Comparison of ENCODE assay signal across 8 cellular contexts in the genomic region with DNA sequence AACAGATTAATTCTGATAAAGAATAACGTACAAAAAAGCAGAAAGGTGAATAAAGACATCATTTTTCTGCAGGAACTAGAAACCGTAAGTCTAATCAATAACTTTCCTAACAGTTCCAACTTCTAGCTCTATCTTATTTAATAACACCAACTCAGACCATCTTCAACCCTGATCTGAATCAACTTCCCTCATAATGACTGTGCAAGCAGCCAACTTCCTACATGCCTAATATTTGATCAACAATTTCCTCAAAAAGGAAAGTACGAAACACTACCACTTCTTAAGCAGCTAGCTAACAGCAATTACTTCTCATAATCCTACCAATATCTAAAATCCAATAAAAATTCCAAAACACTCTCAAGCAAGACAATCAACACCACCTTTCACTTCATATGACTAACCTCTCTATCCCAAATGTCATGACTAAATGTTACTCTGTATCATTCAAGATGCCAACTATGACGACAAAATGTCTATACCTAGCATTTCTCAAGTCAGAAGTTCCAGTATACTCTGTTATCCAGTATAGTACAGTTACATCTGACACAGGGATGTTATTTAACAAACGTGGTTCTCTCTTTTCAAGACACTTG. TPM values are rescaled to one million over a fixed set of nuclear protein-coding genes. Genes with fewer than 3 reads are reported as not detected.
DNase-seq lines count a peak whose midpoint lies in the region; ATAC-seq and TF ChIP-seq lines count a peak whose summit lies in the region.

No MANE protein-coding gene starts in this region.

- WGBS in H9 (ENCODE audit: extremely low coverage, insufficient read length, low lambda C conversion rate): no CpG with 5 or more reads among the region's 5 CpGs
- WGBS in suprapubic skin: 23% methylated on average over 5 of the region's 5 CpGs

- peak overlapping the region; percentile 85; the same call in 1 of the 2 replicates for H3K27ac ChIP-seq in ACC112 (ENCODE audit: low read depth, low read length)
- H3K27ac ChIP-seq in H9 (ENCODE audit: insufficient read length, low read depth, low read length): no peak overlapping the region
- no peak overlapping the region for H3K27ac ChIP-seq in iPS-20b (ENCODE audit: low read length)
- H3K27ac ChIP-seq in suprapubic skin: no peak overlapping the region

- H3K79me2 ChIP-seq in ACC112 (ENCODE audit: control insufficient read depth, insufficient read depth, low read length, unreplicated experiment) (peaks cover 68% of the 10 kb centered on the region), H9 (ENCODE audit: insufficient read depth, low read length) (peaks cover 31% of the 10 kb centered on the region; the same call in 1 of the 2 replicates)

- no peak overlapping the region for H4K91ac ChIP-seq in H9 (ENCODE audit: insufficient read length, low read depth, low read length)

- ATAC-seq in GM18498 (IDR thresholded peaks at IDR 0.05; ENCODE audit: unreplicated experiment) (no peak), GM19452 (IDR thresholded peaks at IDR 0.05; ENCODE audit: unreplicated experiment) (no peak)

- POLR2A ChIA-PET in activated CD4-positive, alpha-beta memory T cell treated with anti-CD3 and anti-CD28 coated beads, Interleukin-2, amount 10 ng/mL, durations not matched to agents 7 days and 5 days (lab: Charles Lee): interaction anchor here (2.3 kb wide), 1 partner anchor 10 kb away, joined by 6 read pairs; no protein-coding TSS in a partner anchor

- no peaks in the 10 kb centered on the region; a peak in 1 of 5 replicates for H3K9me3 Mint-ChIP-seq in H9
- H3K9me3 Mint-ChIP-seq in activated CD4-positive, alpha-beta memory T cell treated with anti-CD3 and anti-CD28 coated beads, Interleukin-2, amount 10 ng/mL, durations not matched to agents 7 days and 5 days: no peaks in the 10 kb centered on the region

- H3K4me3 ChIP-seq in ACC112 (ENCODE audit: low read depth, low read length) (peak overlapping the region; percentile 99), iPS-20b (ENCODE audit: low read length) (peak overlapping the region; percentile 81), suprapubic skin (peak overlapping the region; percentile 87)

- H3K18ac ChIP-seq in H9 (ENCODE audit: insufficient read length, low read depth, low read length): no peak overlapping the region

- H3K4ac ChIP-seq in H9 (ENCODE audit: low read depth, low read length): no peak overlapping the region

- H2BK120ac ChIP-seq in H9 (ENCODE audit: low read depth, low read length, poor library complexity, severe bottlenecking): no peak overlapping the region

- peaks cover 19 to 28% of the 10 kb centered on the region in 2 experiments for H3K4me1 Mint-ChIP-seq in H9
- H3K4me1 Mint-ChIP-seq in activated CD4-positive, alpha-beta memory T cell treated with anti-CD3 and anti-CD28 coated beads, Interleukin-2, amount 10 ng/mL, durations not matched to agents 7 days and 5 days: peaks cover 36% of the 10 kb centered on the region

- H3K23ac ChIP-seq in H9 (ENCODE audit: insufficient read length, low read depth, low read length): no peak overlapping the region

- H3T11ph ChIP-seq in H9 (ENCODE audit: low read length): no peak overlapping the region

- H3K14ac ChIP-seq in H9 (ENCODE audit: insufficient read depth, low read length): no peak overlapping the region

- H3K4me1 ChIP-seq in ACC112 (ENCODE audit: control insufficient read depth, insufficient read depth, low read length, unreplicated experiment): peaks cover 8% of the 10 kb centered on the region
- H3K4me1 ChIP-seq in H9 (ENCODE audit: insufficient read depth, low read length): no peaks in the 10 kb centered on the region
- H3K4me1 ChIP-seq in iPS-20b (ENCODE audit: insufficient read depth, low read length): peaks cover 8% of the 10 kb centered on the region; the same call in 1 of the 2 replicates
- H3K4me1 ChIP-seq in suprapubic skin: peaks cover 48% of the 10 kb centered on the region

- no peak overlapping the region for H2AFZ ChIP-seq in ACC112 (ENCODE audit: low read length, unreplicated experiment)
- H2AFZ ChIP-seq in H9 (ENCODE audit: low read length): no peak overlapping the region

- H3K27ac Mint-ChIP-seq in H9: no peak overlapping the region
- H3K27ac Mint-ChIP-seq in activated CD4-positive, alpha-beta memory T cell treated with anti-CD3 and anti-CD28 coated beads, Interleukin-2, amount 10 ng/mL, durations not matched to agents 7 days and 5 days: peak overlapping the region; percentile 93

- H3K9ac ChIP-seq in H9 (ENCODE audit: extremely low read depth, insufficient read length, low read length) (peak overlapping the region; percentile 81), iPS-20b (ENCODE audit: low read depth, low read length) (peak overlapping the region; percentile 68; the same call in 1 of the 2 replicates)

- H2AK5ac ChIP-seq in H9 (ENCODE audit: insufficient read length, low read length): no peak overlapping the region

- H4K20me1 ChIP-seq in H9 (ENCODE audit: control insufficient read depth, insufficient read depth, insufficient read length): no peaks in the 10 kb centered on the region

- no peak overlapping the region for H2BK5ac ChIP-seq in H9 (ENCODE audit: insufficient read length, low read length)

- peaks cover 0 to 3% (median 0%) of the 10 kb centered on the region in 3 experiments; a peak in 1 of 7 replicates for H3K36me3 Mint-ChIP-seq in H9 (ENCODE audit: insufficient read depth in 1 of 3, low read depth in 3 of 3)
- H3K36me3 Mint-ChIP-seq in activated CD4-positive, alpha-beta memory T cell treated with anti-CD3 and anti-CD28 coated beads, Interleukin-2, amount 10 ng/mL, durations not matched to agents 7 days and 5 days (ENCODE audit: low read depth): peaks cover 23% of the 10 kb centered on the region

- peak overlapping the region; percentile 48 for H3K4me2 ChIP-seq in H9 (ENCODE audit: insufficient read depth, insufficient read length, low read length)

- no peak overlapping the region for H2BK12ac ChIP-seq in H9 (ENCODE audit: insufficient read length, low read depth, low read length)

- no peak for TF ChIP-seq EP300 in suprapubic skin (IDR thresholded peaks at IDR 0.05)

- H3K79me1 ChIP-seq in H9 (ENCODE audit: insufficient read depth, low read depth, low read length, poor library complexity, severe bottlenecking): no peaks in the 10 kb centered on the region

- no peak overlapping the region for H4K5ac ChIP-seq in H9 (ENCODE audit: insufficient read length, low read depth, low read length)

- no peaks in the 10 kb centered on the region; the same call in 1 of the 2 replicates for H3K27me3 Mint-ChIP-seq in H9 (ENCODE audit: low read depth)
- H3K27me3 Mint-ChIP-seq in activated CD4-positive, alpha-beta memory T cell treated with anti-CD3 and anti-CD28 coated beads, Interleukin-2, amount 10 ng/mL, durations not matched to agents 7 days and 5 days: no peaks in the 10 kb centered on the region

- H4K8ac ChIP-seq in H9 (replicated peaks; ENCODE audit: insufficient read length, low read depth, low read length): no peak overlapping the region

- DNase-seq in H9 (no peak), suprapubic skin (ENCODE audit: low spot score in 2 of 2) (no peak)
- DNase-seq in activated CD4-positive, alpha-beta memory T cell treated with anti-CD3 and anti-CD28 coated beads, Interleukin-2, amount 10 ng/mL, durations not matched to agents 7 days and 5 days: no peak
- no peak for DNase-seq in activated CD8-positive, alpha-beta memory T cell treated with anti-CD3 and anti-CD28 coated beads for 24 hours

- no peaks in the 10 kb centered on the region for H3K27me3 ChIP-seq in ACC112 (ENCODE audit: insufficient read depth, low read length)
- no peaks in the 10 kb centered on the region for H3K27me3 ChIP-seq in H9 (ENCODE audit: insufficient read depth, low read length)
- no peaks in the 10 kb centered on the region for H3K27me3 ChIP-seq in iPS-20b (ENCODE audit: insufficient read depth, low read length)
- H3K27me3 ChIP-seq in suprapubic skin: no peaks in the 10 kb centered on the region

- peak overlapping the region; percentile 95 to 99 for H3K4me3 Mint-ChIP-seq in H9
- H3K4me3 Mint-ChIP-seq in activated CD4-positive, alpha-beta memory T cell treated with anti-CD3 and anti-CD28 coated beads, Interleukin-2, amount 10 ng/mL, durations not matched to agents 7 days and 5 days: peak overlapping the region; percentile 99

- TF ChIP-seq CTCF in H9 (conservative IDR thresholded peaks at IDR 0.05) (no peak), suprapubic skin (IDR thresholded peaks at IDR 0.05) (no peak)

- H3K36me3 ChIP-seq in ACC112 (ENCODE audit: insufficient read depth, low read length): no peaks in the 10 kb centered on the region
- no peaks in the 10 kb centered on the region for H3K36me3 ChIP-seq in iPS-20b (ENCODE audit: insufficient read depth, low read depth, low read length)
- H3K36me3 ChIP-seq in suprapubic skin: no peaks in the 10 kb centered on the region

- H3K9me3 ChIP-seq in H9 (ENCODE audit: control insufficient read depth, low read depth, low read length): no peaks in the 10 kb centered on the region
- H3K9me3 ChIP-seq in iPS-20b (ENCODE audit: insufficient read depth, low read depth, low read length): no peaks in the 10 kb centered on the region
- H3K9me3 ChIP-seq in suprapubic skin: no peaks in the 10 kb centered on the region

- H3K23me2 ChIP-seq in H9 (ENCODE audit: insufficient read length, low read depth, low read length, poor library complexity, severe bottlenecking): no peaks in the 10 kb centered on the region

- no peak overlapping the region for H2BK15ac ChIP-seq in H9 (ENCODE audit: low read depth, low read length)

- no peak overlapping the region for H3K56ac ChIP-seq in H9 (ENCODE audit: insufficient read length, low read depth, low read length)

- H2BK20ac ChIP-seq in H9 (ENCODE audit: low read depth, low read length, poor library complexity, severe bottlenecking): no peak overlapping the region

- CTCF ChIA-PET in activated CD4-positive, alpha-beta memory T cell treated with anti-CD3 and anti-CD28 coated beads, Interleukin-2, amount 10 ng/mL, durations not matched to agents 7 days and 5 days (lab: Charles Lee): no interaction called here

- TF ChIP-seq POLR2A in suprapubic skin (IDR thresholded peaks at IDR 0.05): no peak

RNA-seq across cellular contexts. Expression of a gene that starts 1.7 kb away (rescaled TPM):
- total RNA-seq in H9 (2021) (41.3 and 44.6 TPM in 2 replicates), suprapubic skin (10 to 100 TPM; 33.2 to 84.1 (median 52.3) TPM)
- total RNA-seq in activated CD4-positive, alpha-beta memory T cell treated with anti-CD3 and anti-CD28 coated beads, Interleukin-2, amount 10 ng/mL, durations not matched to agents 7 days and 5 days: 10 to 100 TPM; 38.8 to 41.4 TPM
